ENCODE assay signal across 21 cellular contexts in genomic region chr1:8926707-8927694, GRCh38. TPM values are rescaled to one million over a fixed set of nuclear protein-coding genes. Genes with fewer than 3 reads are reported as not detected.
DNase-seq lines count a peak whose midpoint lies in the region; ATAC-seq, FAIRE-seq and TF ChIP-seq lines count a peak whose summit lies in the region.
"Had no signal": no experiment of that assay in that cellular context is flagged by ENCODE, and none has a peak within 500 bp of the region (broad histone marks: within the 10 kb centered on the region; RNA-seq: fewer than 3 reads in every experiment).

No MANE protein-coding gene starts in this region.

- no TSS peak for BruUV-seq in K562 (replicated peaks; lab: Mats Ljungman, UMichigan)

- no peaks in the 10 kb centered on the region for H3K9me1 ChIP-seq in K562 (ENCODE audit: control insufficient read depth, insufficient read depth, low read length)

- H3K9me3 Mint-ChIP-seq in activated naive CD4-positive, alpha-beta T cell treated with anti-CD3 and anti-CD28 coated beads, Interleukin-2, amount 10 ng/mL, durations not matched to agents 7 days and 5 days: peaks cover 7% of the 10 kb centered on the region
- H3K9me3 Mint-ChIP-seq in effector memory CD8-positive, alpha-beta T cell: no peaks in the 10 kb centered on the region

- H3K79me2 ChIP-seq in Karpas-422 (ENCODE audit: low read length): no peaks in the 10 kb centered on the region
- no peaks in the 10 kb centered on the region for H3K79me2 ChIP-seq in K562 (ENCODE audit: control insufficient read depth, insufficient read depth, low read length)

- POLR2A ChIA-PET in K562 (lab: Yijun Ruan, JAX): interaction anchor here (1.1 kb wide), 1 partner anchor 894 kb away, joined by 3 read pairs; no protein-coding TSS in a partner anchor

- no peak overlapping the region for H3K27ac ChIP-seq in Karpas-422 (ENCODE audit: low read length)
- H3K27ac ChIP-seq in K562 (ENCODE audit: extremely low read depth, low read depth, low read length): no peak overlapping the region
- H3K27ac ChIP-seq: C4-2B, SJSA1 had no signal

- WGBS in K562 (ENCODE audit: insufficient coverage, low coverage, missing lambda C conversion rate): 4% methylated on average over 12 of the region's 12 CpGs

- no peak overlapping the region for H3K4me3 Mint-ChIP-seq in activated naive CD4-positive, alpha-beta T cell treated with anti-CD3 and anti-CD28 coated beads, Interleukin-2, amount 10 ng/mL, durations not matched to agents 7 days and 5 days
- H3K4me3 Mint-ChIP-seq in effector memory CD8-positive, alpha-beta T cell: no peak overlapping the region

- no peak for TF ChIP-seq CTCF in K562 (IDR thresholded peaks at IDR 0.05 in 2 of 3, conservative IDR thresholded peaks at IDR 0.05 in 1 of 3; ENCODE audit: insufficient read depth in 2 of 3, low read depth in 1 of 3, low read length in 3 of 3)

- no peak overlapping the region for H2AFZ ChIP-seq in Karpas-422 (ENCODE audit: low read length)
- no peak overlapping the region for H2AFZ ChIP-seq in K562 (ENCODE audit: low read depth, low read length)

- H3K4me3 ChIP-seq in Karpas-422 (ENCODE audit: low read length): no peak overlapping the region
- H3K4me3 ChIP-seq in K562: no peak overlapping the region
- H3K4me3 ChIP-seq: SJSA1 had no signal

- H3K4me1 ChIP-seq in Karpas-422 (ENCODE audit: low read length) (no peaks in the 10 kb centered on the region), K562 (replicated peaks in 1 of 2; ENCODE audit: control insufficient read depth in 2 of 2, insufficient read depth in 2 of 2, low read length in 2 of 2) (0 out of 5 replicates have a peak, but pooled peaks cover 0 to under 1% of the 10 kb centered on the region in 2 experiments)
- H3K4me1 ChIP-seq: SJSA1 had no signal

- H3K4me2 ChIP-seq in Karpas-422 (ENCODE audit: low read depth, low read length, poor library complexity, severe bottlenecking) (no peak overlapping the region), K562 (ENCODE audit: insufficient read depth, low read length) (no peak overlapping the region)

- TF ChIP-seq EP300 in K562 (IDR thresholded peaks at IDR 0.05; ENCODE audit: low read length): no peak

- no peak for TF ChIP-seq RAD21 in K562 (CRISPR knock-in tag; conservative IDR thresholded peaks at IDR 0.05 in 1 of 2, IDR thresholded peaks at IDR 0.05 in 1 of 2)

- peaks cover 2% of the 10 kb centered on the region for H3K36me3 Mint-ChIP-seq in activated naive CD4-positive, alpha-beta T cell treated with anti-CD3 and anti-CD28 coated beads, Interleukin-2, amount 10 ng/mL, durations not matched to agents 7 days and 5 days
- H3K36me3 Mint-ChIP-seq in effector memory CD8-positive, alpha-beta T cell (ENCODE audit: insufficient read depth): no peaks in the 10 kb centered on the region

- no peaks in the 10 kb centered on the region for H3K27me3 Mint-ChIP-seq in activated naive CD4-positive, alpha-beta T cell treated with anti-CD3 and anti-CD28 coated beads, Interleukin-2, amount 10 ng/mL, durations not matched to agents 7 days and 5 days
- no peaks in the 10 kb centered on the region for H3K27me3 Mint-ChIP-seq in effector memory CD8-positive, alpha-beta T cell

- H3K9me3 ChIP-seq in Karpas-422 (ENCODE audit: low read length) (no peaks in the 10 kb centered on the region), K562 (replicated peaks; ENCODE audit: control insufficient read depth, insufficient read depth, low read depth, low read length) (no peaks in the 10 kb centered on the region)
- H3K9me3 ChIP-seq: SJSA1 had no signal

- H4K20me1 ChIP-seq in Karpas-422 (ENCODE audit: insufficient read depth, low read depth, low read length): no peaks in the 10 kb centered on the region
- no peaks in the 10 kb centered on the region for H4K20me1 ChIP-seq in K562 (replicated peaks; ENCODE audit: control insufficient read depth, insufficient read depth, low read length)

- DNase-seq in activated naive CD4-positive, alpha-beta T cell treated with anti-CD3 and anti-CD28 coated beads, Interleukin-2, amount 10 ng/mL, durations not matched to agents 7 days and 5 days: peak; percentile 55
- DNase-seq in activated naive CD4-positive, alpha-beta T cell (lab: John Stamatoyannopoulos, UW): no peak
- peak; percentile 12 for DNase-seq in Karpas-422
- DNase-seq in K562 (ENCODE audit: extremely low read depth in 1 of 4, low spot score in 3 of 4): no peak
- no peak for DNase-seq in effector memory CD8-positive, alpha-beta T cell
- DNase-seq in A172 (ENCODE audit: low spot score): no peak
- DNase-seq in NCI-H2196 treated with DMSO at 0.1 percent for 48 hours (lab: John Stamatoyannopoulos, UW; ENCODE audit: unreplicated experiment): no peak
- DNase-seq: AML-193, COR-L47, DMS 273 treated with DMSO at 0.1 percent for 48 hours, GDM1, KBM-7, NCI-H1417 treated with DMSO at 0.1 percent for 48 hours, NCI-H2029, NCI-H2171 treated with DMSO at 0.1 percent for 48 hours, NCI-H446 treated with DMSO at 0.1 percent for 48 hours had no signal

- H3K9me2 ChIP-seq in Karpas-422 (replicated peaks; ENCODE audit: insufficient read depth, low read length): no peaks in the 10 kb centered on the region

- H3K4me1 Mint-ChIP-seq in activated naive CD4-positive, alpha-beta T cell treated with anti-CD3 and anti-CD28 coated beads, Interleukin-2, amount 10 ng/mL, durations not matched to agents 7 days and 5 days: peaks cover 36% of the 10 kb centered on the region
- no peaks in the 10 kb centered on the region for H3K4me1 Mint-ChIP-seq in effector memory CD8-positive, alpha-beta T cell (ENCODE audit: low read depth in 2 of 2)

- H3K36me3 ChIP-seq in Karpas-422 (ENCODE audit: insufficient read depth, low read length): no peaks in the 10 kb centered on the region
- H3K36me3 ChIP-seq in K562 (ENCODE audit: control insufficient read depth, insufficient read depth, low read length): no peaks in the 10 kb centered on the region
- H3K36me3 ChIP-seq: SJSA1 had no signal

- in situ Hi-C loops in K562 (cut with MboI): no loop called here

- H3K27me3 ChIP-seq in Karpas-422 (ENCODE audit: low read length) (no peaks in the 10 kb centered on the region), K562 (ENCODE audit: control insufficient read depth in 2 of 2, insufficient read depth in 2 of 2, low read length in 2 of 2) (peaks cover 34 to 63% of the 10 kb centered on the region in 2 experiments)
- H3K27me3 ChIP-seq: SJSA1 had no signal

- H3K9ac ChIP-seq in Karpas-422 (ENCODE audit: low read length): no peak overlapping the region
- no peak overlapping the region for H3K9ac ChIP-seq in K562 (ENCODE audit: insufficient read depth in 1 of 2, low read depth in 2 of 2, low read length in 2 of 2)

- TF ChIP-seq POLR2A in K562 (conservative IDR thresholded peaks at IDR 0.05): no peak

- FAIRE-seq in K562 (lab: Jason Lieb, UNC): peak; percentile 29

- ATAC-seq in K562: no peak
- ATAC-seq in effector memory CD8-positive, alpha-beta T cell (replicated peaks): no peak
- ATAC-seq: Panc1 had no signal

- intact Hi-C loops in K562 (cut with micrococcal nuclease): no loop called here

- CTCF ChIA-PET in activated naive CD4-positive, alpha-beta T cell treated with anti-CD3 and anti-CD28 coated beads, Interleukin-2, amount 10 ng/mL, durations not matched to agents 7 days and 5 days (lab: Charles Lee): interaction anchor here (1.4 to 2.4 kb wide), 3 partner anchors 10 to 78 kb away, joined by 5 to 9 read pairs (median 6); no protein-coding TSS in a partner anchor
- CTCF ChIA-PET in K562 (lab: Yijun Ruan, JAX; ENCODE audit: low intra/inter-chr PET ratio): no interaction called here

- no peak overlapping the region for H3K27ac Mint-ChIP-seq in activated naive CD4-positive, alpha-beta T cell treated with anti-CD3 and anti-CD28 coated beads, Interleukin-2, amount 10 ng/mL, durations not matched to agents 7 days and 5 days
- no peak overlapping the region for H3K27ac Mint-ChIP-seq in effector memory CD8-positive, alpha-beta T cell

RNA-seq across cellular contexts. Expression of gene CA6, which starts 18.7 kb away (rescaled TPM):
- total RNA-seq in Karpas-422 (2014; rRNA removed; shearing (Covaris generic); ENCODE audit: low replicate concordance): not detected in 2 replicates
- total RNA-seq in K562 (2011; cell fraction: chromatin; rRNA removed; ENCODE audit: low replicate concordance): not detected in 2 replicates
- not detected in 2 replicates for total RNA-seq in K562 (2011; cell fraction: nucleolus; rRNA removed)
- not detected in 2 replicates for total RNA-seq in K562 (2011; cell fraction: nucleoplasm; rRNA removed)
- total RNA-seq in K562 (2014; rRNA removed) (not detected in 2 replicates), K562 (2014; rRNA removed; fragmentation: Illumina TruSeq; extraction: Trizol) (not detected in 2 replicates), K562 (2015; rRNA removed; fragmentation: Illumina TruSeq; extraction: Trizol) (not detected in 2 replicates), K562 (2021) (not detected in 2 replicates)
- polyA plus RNA-seq in K562 (2011; rRNA removed) (not detected in 2 replicates), K562 (2014; fragmentation: Illumina TruSeq; extraction: Trizol) (not detected in 2 replicates), K562 (2014; fragmentation: Nextera tagmentation; extraction: Ambion mirVana) (not detected), K562 (2014; rRNA removed) (not detected in 2 replicates)
- polyA plus RNA-seq in K562 (2011; cell fraction: cytosol; rRNA removed): not detected in 2 replicates
- not detected in 2 replicates for polyA plus RNA-seq in K562 (2011; cell fraction: nucleus; rRNA removed)
- polyA plus RNA-seq in K562 (2012): not detected in 2 replicates
- not detected in 2 replicates for polyA minus RNA-seq in K562 (2011; rRNA and poly(A)+ RNA removed)
- not detected in 2 replicates for polyA minus RNA-seq in K562 (2011; cell fraction: cytosol; rRNA and poly(A)+ RNA removed)
- polyA minus RNA-seq in K562 (2011; cell fraction: nucleus; rRNA and poly(A)+ RNA removed): not detected in 2 replicates
- total RNA-seq in A172 (2014; rRNA removed; shearing (Covaris generic)): not detected in 2 replicates
- total RNA-seq: Daoy, H4, SJSA1 had no signal

RNA-seq across cellular contexts. Expression of gene ENO1, which starts 48.5 kb away (rescaled TPM):
- total RNA-seq in Karpas-422 (2014; rRNA removed; shearing (Covaris generic); ENCODE audit: low replicate concordance): 1,044 and 1,347 TPM in 2 replicates
- 790 and 1,193 TPM in 2 replicates for total RNA-seq in K562 (2011; cell fraction: chromatin; rRNA removed; ENCODE audit: low replicate concordance)
- 1,022 and 1,050 TPM in 2 replicates for total RNA-seq in K562 (2011; cell fraction: nucleolus; rRNA removed)
- total RNA-seq in K562 (2011; cell fraction: nucleoplasm; rRNA removed): 987 and 1,019 TPM in 2 replicates
- total RNA-seq in K562 (2014; rRNA removed) (2,617 and 2,757 TPM in 2 replicates), K562 (2014; rRNA removed; fragmentation: Illumina TruSeq; extraction: Trizol) (2,118 and 2,410 TPM in 2 replicates), K562 (2015; rRNA removed; fragmentation: Illumina TruSeq; extraction: Trizol) (2,997 and 3,044 TPM in 2 replicates), K562 (2021) (2,642 and 2,717 TPM in 2 replicates)
- polyA plus RNA-seq in K562 (2011; rRNA removed) (3,253 and 3,807 TPM in 2 replicates), K562 (2014; fragmentation: Illumina TruSeq; extraction: Trizol) (2,868 and 3,193 TPM in 2 replicates), K562 (2014; fragmentation: Nextera tagmentation; extraction: Ambion mirVana) (1,000 to 10,000 TPM; 6,249 to 7,472 TPM), K562 (2014; rRNA removed) (2,249 and 2,310 TPM in 2 replicates)
- polyA plus RNA-seq in K562 (2011; cell fraction: cytosol; rRNA removed): 3,902 and 3,930 TPM in 2 replicates
- 1,435 and 2,014 TPM in 2 replicates for polyA plus RNA-seq in K562 (2011; cell fraction: nucleus; rRNA removed)
- polyA plus RNA-seq in K562 (2012): 2,677 and 3,119 TPM in 2 replicates
- polyA minus RNA-seq in K562 (2011; rRNA and poly(A)+ RNA removed): 3,327 and 3,913 TPM in 2 replicates
- polyA minus RNA-seq in K562 (2011; cell fraction: cytosol; rRNA and poly(A)+ RNA removed): 2,697 and 3,181 TPM in 2 replicates
- polyA minus RNA-seq in K562 (2011; cell fraction: nucleus; rRNA and poly(A)+ RNA removed): 390 and 803 TPM in 2 replicates
- total RNA-seq in A172 (2014; rRNA removed; shearing (Covaris generic)): 1,393 and 1,401 TPM in 2 replicates

Comparison
In these comparisons a context has a peak if more than half of its experiments do, and no peak if none do; other contexts are left out.
1. DNase-seq: peak in activated naive CD4-positive, alpha-beta T cell treated with anti-CD3 and anti-CD28 coated beads, Interleukin-2, amount 10 ng/mL, durations not matched to agents 7 days and 5 days (single experiment) and Karpas-422 (single experiment); none in activated naive CD4-positive, alpha-beta T cell (0 of 4), K562 (0 of 4), effector memory CD8-positive, alpha-beta T cell (0 of 3), A172 (single experiment) and NCI-H2196 treated with DMSO at 0.1 percent for 48 hours (single experiment).